8 cellular contexts compared by ENCODE assay signal in the genomic region with DNA sequence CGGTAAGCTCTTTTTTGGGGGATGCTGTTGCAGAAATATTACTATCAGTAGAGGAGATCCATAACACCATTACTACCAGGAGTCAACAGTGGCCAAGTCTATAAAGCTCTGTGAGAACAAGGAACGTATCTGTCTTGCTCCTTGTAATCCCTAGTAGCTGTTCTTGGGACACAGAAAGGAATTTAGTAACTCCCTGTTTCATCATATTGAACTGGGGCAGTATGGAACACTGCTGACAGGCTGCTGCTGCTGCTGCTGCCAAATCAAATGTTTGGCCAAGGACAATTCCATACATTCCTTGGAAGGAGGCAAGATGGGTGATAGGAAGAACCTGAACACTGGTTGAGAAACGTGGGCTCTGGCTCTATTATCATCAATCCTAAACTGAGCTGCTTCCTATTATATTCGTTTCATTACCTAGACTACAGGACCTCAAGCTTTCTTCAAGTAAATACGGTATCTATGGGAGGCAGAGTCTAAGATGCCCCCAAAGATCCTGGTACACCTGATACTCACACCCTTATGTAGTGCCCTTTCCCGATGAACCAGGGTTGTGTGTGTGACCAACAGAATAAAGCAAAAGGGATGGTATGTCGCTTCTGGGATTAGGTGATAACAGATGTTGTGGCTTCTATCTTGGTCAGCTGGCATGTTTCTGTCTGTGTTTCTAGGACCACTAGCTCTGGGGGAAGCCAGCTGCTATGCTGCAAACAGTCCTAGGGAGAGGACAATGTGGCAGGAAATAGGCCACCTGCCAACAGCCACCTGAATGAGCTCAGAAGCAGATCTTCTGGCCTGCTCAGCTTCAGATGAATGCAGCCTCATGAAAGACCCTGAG. TPM values are rescaled to one million over a fixed set of nuclear protein-coding genes. Genes with fewer than 3 reads are reported as not detected.
DNase-seq lines count a peak whose midpoint lies in the region; ATAC-seq and TF ChIP-seq lines count a peak whose summit lies in the region.

No MANE protein-coding gene starts in this region.

- peaks cover 83% of the 10 kb centered on the region for H3K79me2 ChIP-seq in DND-41 (ENCODE audit: insufficient read depth, low read length)

- H3K36me3 ChIP-seq in DND-41 (ENCODE audit: insufficient read depth, low read length): peaks cover 4% of the 10 kb centered on the region; the same call in 1 of the 2 replicates

- H3K4me3 Mint-ChIP-seq in T-helper 17 cell: peak overlapping the region; percentile 61

- peak overlapping the region; percentile 97 for H3K27ac ChIP-seq in DND-41 (ENCODE audit: low read length)

- H4K20me1 ChIP-seq in DND-41 (ENCODE audit: insufficient read depth, low read length): peaks cover 8% of the 10 kb centered on the region; the same call in 1 of the 2 replicates

- H3K9me3 ChIP-seq in DND-41 (ENCODE audit: insufficient read depth, low read length, severe bottlenecking) (no peaks in the 10 kb centered on the region), T-helper 17 cell (ENCODE audit: control insufficient read depth, low read length, poor library complexity, severe bottlenecking) (no peaks in the 10 kb centered on the region)

- peak overlapping the region; percentile 84 for H3K27ac Mint-ChIP-seq in T-helper 17 cell

- peak overlapping the region; percentile 52 for H3K4me2 ChIP-seq in DND-41 (ENCODE audit: insufficient read depth, low read length)

- no peaks in the 10 kb centered on the region for H3K36me3 Mint-ChIP-seq in T-helper 17 cell (ENCODE audit: low read depth)

- peaks cover 66% of the 10 kb centered on the region for H3K4me1 Mint-ChIP-seq in T-helper 17 cell

- peak overlapping the region in 1 of 2 experiments; percentile 39; a peak in 2 of 4 replicates for H3K4me3 ChIP-seq in DND-41 (ENCODE audit: low read depth in 1 of 2, low read length in 2 of 2)

- in situ Hi-C loops in ACHN (cut with HindIII; ENCODE audit: low pct_ligation_motif_present, low pct_unique_long_range_greater_than_20kb, low sequenced_read_pairs): no loop called here

- no peak overlapping the region for H2AFZ ChIP-seq in DND-41 (ENCODE audit: low read depth, low read length)

- no peaks in the 10 kb centered on the region for H3K27me3 Mint-ChIP-seq in T-helper 17 cell

- peaks cover 82% of the 10 kb centered on the region for H3K4me1 ChIP-seq in DND-41 (ENCODE audit: insufficient read depth, low read length)

- DNase-seq in DND-41 (peak; percentile 87), T-helper 17 cell (no peak), left lobe of liver (ENCODE audit: low spot score) (no peak), cortex of kidney (lab: John Stamatoyannopoulos, UW) (no peak), SKM-1 treated with dmso at 0.1 percent for 144 hours (lab: John Stamatoyannopoulos, UW; ENCODE audit: unreplicated experiment) (no peak), ACHN (no peak)

- peak overlapping the region; percentile 68 for H3K9ac ChIP-seq in DND-41 (ENCODE audit: low read depth, low read length)

- ATAC-seq in DND-41 (ENCODE audit: insufficient read depth, low read depth): peak; percentile 78
- peak; percentile 79 for ATAC-seq in GM19467 (IDR thresholded peaks at IDR 0.05; ENCODE audit: unreplicated experiment)
- ATAC-seq in HG03520 (IDR thresholded peaks at IDR 0.05; ENCODE audit: unreplicated experiment): peak; percentile 61
- ATAC-seq in T-helper 17 cell: peak; percentile 55
- peak; percentile 51 for ATAC-seq in left lobe of liver

- TF ChIP-seq CTCF in DND-41 (IDR thresholded peaks at IDR 0.05; ENCODE audit: borderline replicate concordance, extremely low read depth, low read length, poor library complexity, severe bottlenecking): no peak

- H3K27me3 ChIP-seq in DND-41 (ENCODE audit: insufficient read depth, low read length, poor library complexity): no peaks in the 10 kb centered on the region

RNA-seq across cellular contexts. Expression of a gene that starts 39.5 kb away (rescaled TPM):
- total RNA-seq in T-helper 17 cell (100 to 1,000 TPM; 121 to 147 TPM), left lobe of liver (54.4 TPM)
